11 cellular contexts compared by ENCODE assay signal in genomic region chr17:46045639-46046038, GRCh38. TPM values are rescaled to one million over a fixed set of nuclear protein-coding genes. Genes with fewer than 3 reads are reported as not detected.
DNase-seq lines count a peak whose midpoint lies in the region; ATAC-seq and TF ChIP-seq lines count a peak whose summit lies in the region.
"Had no signal": no experiment of that assay in that cellular context is flagged by ENCODE, and none has a peak within 500 bp of the region (broad histone marks: within the 10 kb centered on the region; RNA-seq: fewer than 3 reads in every experiment).

No MANE protein-coding gene starts in this region.

- H3K4me1 ChIP-seq in esophagus muscularis mucosa (peaks cover 27 to 39% (median 35%) of the 10 kb centered on the region in 4 donors), colonic mucosa (no peaks in the 10 kb centered on the region)

- TF ChIP-seq EP300 in esophagus muscularis mucosa (IDR thresholded peaks at IDR 0.05): no peak

- H3K9me3 ChIP-seq in esophagus muscularis mucosa: no peaks in the 10 kb centered on the region
- H3K9me3 ChIP-seq in colonic mucosa: no peaks in the 10 kb centered on the region
- H3K9me3 ChIP-seq: SK-N-SH had no signal

- H3K36me3 ChIP-seq in esophagus muscularis mucosa (peaks cover 32 to 76% (median 55%) of the 10 kb centered on the region in 4 donors), colonic mucosa (peaks cover 11% of the 10 kb centered on the region)

- POLR2A ChIA-PET in activated CD4-positive, alpha-beta T cell treated with anti-CD3 and anti-CD28 coated beads for 36 hours (lab: Charles Lee): no interaction called here
- POLR2A ChIA-PET in HEK293T (lab: Yijun Ruan, JAX): interaction anchor here (1.2 to 2.6 kb wide), 2 partner anchors 38 to 147 kb away, joined by 4 to 8 read pairs; partner anchors contain the start of gene KANSL1

- peak overlapping the region; percentile 3 for H3K27ac Mint-ChIP-seq in activated CD4-positive, alpha-beta T cell treated with anti-CD3 and anti-CD28 coated beads for 36 hours
- H3K27ac Mint-ChIP-seq in stimulated activated effector memory CD8-positive, alpha-beta T cell treated with anti-CD3 and anti-CD28 coated beads, Interleukin-12 subunit alpha, Interleukin-12 subunit beta, amount 100 ng/mL, for 72 hours: peak overlapping the region; percentile 2

- H3K27ac ChIP-seq in esophagus muscularis mucosa (replicated peaks in 1 of 4) (peak overlapping the region in 3 of 4 donors; percentile 4 to 77 (median 21)), colonic mucosa (no peak overlapping the region)

- peaks cover 66% of the 10 kb centered on the region for H3K36me3 Mint-ChIP-seq in activated CD4-positive, alpha-beta T cell treated with anti-CD3 and anti-CD28 coated beads for 36 hours (ENCODE audit: low read depth)
- peaks cover 100% of the 10 kb centered on the region for H3K36me3 Mint-ChIP-seq in stimulated activated effector memory CD8-positive, alpha-beta T cell treated with anti-CD3 and anti-CD28 coated beads, Interleukin-12 subunit alpha, Interleukin-12 subunit beta, amount 100 ng/mL, for 72 hours

- WGBS in esophagus muscularis mucosa: 90% methylated on average over 3 of the region's 3 CpGs

- DNase-seq in activated CD4-positive, alpha-beta T cell treated with anti-CD3 and anti-CD28 coated beads for 36 hours: no peak
- no peak for DNase-seq in activated CD4-positive, alpha-beta T cell treated with anti-CD3 and anti-CD28 coated beads, Interleukin-2, amount 50 U/mL, for 4 hours
- DNase-seq in SW480 (ENCODE audit: low spot score) (peak; percentile 11), esophagus muscularis mucosa (ENCODE audit: extremely low spot score) (no peak), colonic mucosa (no peak), HEK293T (ENCODE audit: extremely low spot score) (no peak)
- DNase-seq in stimulated activated effector memory CD8-positive, alpha-beta T cell treated with anti-CD3 and anti-CD28 coated beads, Interleukin-12 subunit alpha, Interleukin-12 subunit beta, amount 100 ng/mL, for 72 hours (ENCODE audit: low spot score in 2 of 2): no peak
- DNase-seq in stimulated activated CD8-positive, alpha-beta memory T cell treated with anti-CD3 and anti-CD28 coated beads, Interleukin-4, amount 100 ng/mL, for 48 hours: no peak
- DNase-seq: GDM1, SK-N-SH had no signal

- no peak for TF ChIP-seq CTCF in esophagus muscularis mucosa (IDR thresholded peaks at IDR 0.05)
- no peak for TF ChIP-seq CTCF in colonic mucosa (IDR thresholded peaks at IDR 0.05)

- H3K4me3 ChIP-seq in esophagus muscularis mucosa: no peak overlapping the region
- no peak overlapping the region for H3K4me3 ChIP-seq in colonic mucosa

- H3K4me3 Mint-ChIP-seq in activated CD4-positive, alpha-beta T cell treated with anti-CD3 and anti-CD28 coated beads for 36 hours: no peak overlapping the region
- H3K4me3 Mint-ChIP-seq in stimulated activated effector memory CD8-positive, alpha-beta T cell treated with anti-CD3 and anti-CD28 coated beads, Interleukin-12 subunit alpha, Interleukin-12 subunit beta, amount 100 ng/mL, for 72 hours: no peak overlapping the region

- peaks cover 21% of the 10 kb centered on the region for H3K4me1 Mint-ChIP-seq in activated CD4-positive, alpha-beta T cell treated with anti-CD3 and anti-CD28 coated beads for 36 hours
- peaks cover 23% of the 10 kb centered on the region for H3K4me1 Mint-ChIP-seq in stimulated activated effector memory CD8-positive, alpha-beta T cell treated with anti-CD3 and anti-CD28 coated beads, Interleukin-12 subunit alpha, Interleukin-12 subunit beta, amount 100 ng/mL, for 72 hours

- peak; percentile 87 for ATAC-seq in activated CD4-positive, alpha-beta T cell treated with anti-CD3 and anti-CD28 coated beads for 36 hours
- ATAC-seq in stimulated activated effector memory CD8-positive, alpha-beta T cell treated with anti-CD3 and anti-CD28 coated beads, Interleukin-12 subunit alpha, Interleukin-12 subunit beta, amount 100 ng/mL, for 72 hours: peak; percentile 85

- H3K27me3 Mint-ChIP-seq in activated CD4-positive, alpha-beta T cell treated with anti-CD3 and anti-CD28 coated beads for 36 hours: no peaks in the 10 kb centered on the region

- CTCF ChIA-PET in activated CD4-positive, alpha-beta T cell treated with anti-CD3 and anti-CD28 coated beads for 36 hours (lab: Charles Lee): interaction anchor here (0.9 to 3.3 kb wide), 6 partner anchors 11 to 141 kb away, joined by 3 to 25 read pairs (median 10); no protein-coding TSS in a partner anchor
- CTCF ChIA-PET in HEK293T (lab: Yijun Ruan, JAX): interaction anchor here (1.6 to 2.3 kb wide), 2 partner anchors 13 to 147 kb away, joined by 5 to 9 read pairs; partner anchors contain the start of gene KANSL1

- peak overlapping the region in 1 of 2 donors; percentile 10 for H3K9ac ChIP-seq in colonic mucosa (ENCODE audit: low read depth in 2 of 2, low read length in 2 of 2)
- H3K9ac ChIP-seq: SK-N-SH had no signal

- H3K9me3 Mint-ChIP-seq in activated CD4-positive, alpha-beta T cell treated with anti-CD3 and anti-CD28 coated beads for 36 hours (ENCODE audit: low read depth): no peaks in the 10 kb centered on the region
- H3K9me3 Mint-ChIP-seq in stimulated activated effector memory CD8-positive, alpha-beta T cell treated with anti-CD3 and anti-CD28 coated beads, Interleukin-12 subunit alpha, Interleukin-12 subunit beta, amount 100 ng/mL, for 72 hours: no peaks in the 10 kb centered on the region

- intact Hi-C loops in activated CD4-positive, alpha-beta T cell treated with anti-CD3 and anti-CD28 coated beads for 36 hours (cut with DNase I, micrococcal nuclease): loop anchor here (2.0 to 5.0 kb wide), 3 partner anchors 37 to 147 kb away; partner anchors contain the start of gene KANSL1 (in 1 of the 2)
- intact Hi-C loops in esophagus muscularis mucosa (cut with DNase I): loop anchor here (2.0 kb wide), 1 partner anchor 147 kb away; the partner anchor contains the start of gene KANSL1
- intact Hi-C loops in colonic mucosa (cut with DNase I): loop anchor here (5.0 kb wide), 2 partner anchors 142 to 167 kb away; no protein-coding TSS in a partner anchor

- no peaks in the 10 kb centered on the region for H3K27me3 ChIP-seq in esophagus muscularis mucosa
- H3K27me3 ChIP-seq in colonic mucosa: no peaks in the 10 kb centered on the region

- no peak for TF ChIP-seq POLR2A in esophagus muscularis mucosa (IDR thresholded peaks at IDR 0.05; ENCODE audit: low read depth)

TF ChIP-seq in HEK293T, 16 proteins besides CTCF, POLR2A, EP300 and RAD21:
- TF ChIP-seq ZNF384 (IDR thresholded peaks at IDR 0.05) (no peak), SP1 (IDR thresholded peaks at IDR 0.05) (no peak), ARNT (IDR thresholded peaks at IDR 0.05) (no peak), TARDBP (IDR thresholded peaks at IDR 0.05) (no peak), ELF4 (IDR thresholded peaks at IDR 0.05) (no peak), FOXA1 (IDR thresholded peaks at IDR 0.05) (no peak), FOXM1 (IDR thresholded peaks at IDR 0.05; ENCODE audit: borderline replicate concordance) (no peak), SUZ12 (IDR thresholded peaks at IDR 0.05) (no peak)

RNA-seq across cellular contexts. Expression of gene STH, which starts 46.6 kb away (rescaled TPM):
- not detected for total RNA-seq in activated CD4-positive, alpha-beta T cell treated with anti-CD3 and anti-CD28 coated beads for 36 hours
- not detected for total RNA-seq in esophagus muscularis mucosa
- total RNA-seq in colonic mucosa: not detected
- total RNA-seq: NCI-H460 had no signal
